ENCODE assay signal across 11 cellular contexts in genomic region chr1:248402748-248403147, GRCh38. TPM values are rescaled to one million over a fixed set of nuclear protein-coding genes. Genes with fewer than 3 reads are reported as not detected.
"Had no signal": no experiment of that assay in that cellular context is flagged by ENCODE, and none has a peak within 500 bp of the region (broad histone marks: within the 10 kb centered on the region; RNA-seq: fewer than 3 reads in every experiment).

TSS of gene OR2T1 (plus strand) at chr1:248403048. CDS start at chr1:248406148, 3,100 bp downstream.

- DNase-seq: GM23248, GOT3, H7, H9, HCEC 1CT, HFFc6 had no signal

- H3K9me3 ChIP-seq: HAP-1 had no signal

- H3K4me2 ChIP-seq: GM23338 had no signal

- H3K4me1 ChIP-seq: HAP-1 had no signal

- H3K9ac ChIP-seq: GM23248 had no signal

- H3K4me3 Mint-ChIP-seq: GM23338, H9, HFFc6 had no signal

- ATAC-seq: GM23338, HCT116 had no signal

- H3K27ac Mint-ChIP-seq: GM23338, H9, HFFc6 had no signal

- H3K36me3 ChIP-seq: HAP-1 had no signal

- H3K27ac ChIP-seq: GM23248 had no signal

- H3K4me1 Mint-ChIP-seq: GM23338, H9 had no signal

- H2AFZ ChIP-seq: GM23248, GM23338 had no signal

- H3K4me3 ChIP-seq: GM23248, GM23338, HAP-1 had no signal

RNA-seq across cellular contexts. Expression of gene OR2T1, which starts in this region (rescaled TPM):
- total RNA-seq: GM23248, GM23338, H1, H4, H7, H9, HFFc6 had no signal
- polyA plus RNA-seq: GM23248, GM23338, H1 had no signal
